ENCODE assay signal across 8 cellular contexts in genomic region chr15:67968564-67969440, GRCh38.
DNase-seq lines count a peak whose midpoint lies in the region; ATAC-seq, FAIRE-seq and TF ChIP-seq lines count a peak whose summit lies in the region.

No MANE protein-coding gene starts in this region.

- FAIRE-seq in H1 (lab: Jason Lieb, UNC) = no peak

- H3K9ac ChIP-seq in H1 (replicated peaks in 1 of 4; ENCODE audit: extremely low read depth in 1 of 4, low read depth in 3 of 4, low read length in 3 of 4) = no peak overlapping the region

- WGBS in H1 (ENCODE audit: extremely low coverage in 1 of 2, insufficient coverage in 1 of 2, insufficient read length in 1 of 2, insufficient replicate concordance in 2 of 2, low coverage in 1 of 2, low lambda C conversion rate in 2 of 2, missing lambda C conversion rate in 1 of 2), 2 experiments = 78% methylated on average over 9 of the region's 9 CpGs; no CpG with 5 or more reads in 1 of the 2 experiments

- H3K27ac Mint-ChIP-seq in CD8-positive, alpha-beta memory T cell = no peak overlapping the region

- no peak overlapping the region for H3K4me3 Mint-ChIP-seq in CD8-positive, alpha-beta memory T cell

- H4K5ac ChIP-seq in H1 (ENCODE audit: insufficient read length, low read depth, low read length) = no peak overlapping the region

- TF ChIP-seq CTCF in H1 (IDR thresholded peaks at IDR 0.05; ENCODE audit: control extremely low read depth in 1 of 3, insufficient read depth in 1 of 3, low read depth in 1 of 3, low read length in 3 of 3) = no peak

- TF ChIP-seq EP300 in H1 (IDR thresholded peaks at IDR 0.05; ENCODE audit: borderline replicate concordance in 1 of 2, low read depth in 2 of 2, low read length in 2 of 2) = no peak

- H2AK5ac ChIP-seq in H1 (ENCODE audit: low read depth, low read length) = no peak overlapping the region

- peak overlapping the region; percentile 79 to 80 for H3K4me2 ChIP-seq in H1 (ENCODE audit: insufficient read depth in 1 of 2, low read depth in 2 of 2, low read length in 2 of 2)

- H2BK120ac ChIP-seq in H1 (replicated peaks; ENCODE audit: low read depth, low read length) = no peak overlapping the region

- no peaks in the 10 kb centered on the region for H3K9me3 Mint-ChIP-seq in CD8-positive, alpha-beta memory T cell

- H3K4ac ChIP-seq in H1 (replicated peaks; ENCODE audit: insufficient read length, low read depth, low read length) = no peak overlapping the region

- no peak overlapping the region for H3K23ac ChIP-seq in H1 (ENCODE audit: insufficient read length)

- H3K4me1 ChIP-seq in H1 (replicated peaks in 1 of 4; ENCODE audit: control insufficient read depth in 3 of 4, insufficient read depth in 4 of 4, low read length in 3 of 4) = peaks cover 3 to 12% (median 9%) of the 10 kb centered on the region in 4 experiments
- peaks cover 5% of the 10 kb centered on the region for H3K4me1 ChIP-seq in CD8-positive, alpha-beta memory T cell (ENCODE audit: insufficient read depth, low read length)

- no peak overlapping the region for H3K56ac ChIP-seq in H1 (replicated peaks; ENCODE audit: insufficient read length, low read depth, low read length)

- H2AFZ ChIP-seq in H1 (ENCODE audit: low read length) = peak overlapping the region; percentile 89

- no peaks in the 10 kb centered on the region for H3K9me3 ChIP-seq in H1 (ENCODE audit: insufficient read depth in 2 of 2, low read depth in 1 of 2, low read length in 1 of 2)
- H3K9me3 ChIP-seq in CD8-positive, alpha-beta memory T cell (ENCODE audit: low read length) = no peaks in the 10 kb centered on the region

- H4K20me1 ChIP-seq in H1 (replicated peaks in 1 of 2; ENCODE audit: control insufficient read depth in 1 of 2, insufficient read depth in 2 of 2, low read length in 2 of 2) = no peaks in the 10 kb centered on the region

- peaks cover 0 to 11% (median 4%) of the 10 kb centered on the region in 3 donors for H3K4me1 Mint-ChIP-seq in CD8-positive, alpha-beta memory T cell

- no peak overlapping the region for H3K18ac ChIP-seq in H1 (ENCODE audit: extremely low read depth, low read length)

- H3K79me2 ChIP-seq in H1 (ENCODE audit: control insufficient read depth in 1 of 2, insufficient read depth in 2 of 2, low read length in 2 of 2) = no peaks in the 10 kb centered on the region

- DNase-seq in G401 (ENCODE audit: low spot score) (peak; percentile 63), NCI-H82 (lab: John Stamatoyannopoulos, UW) (peak; percentile 99), H1 (ENCODE audit: low read depth in 1 of 2, low spot score in 2 of 2) (no peak), retina (peak; percentile 9), MV-4-11 (lab: John Stamatoyannopoulos, UW) (no peak)
- no peak for DNase-seq in CD8-positive, alpha-beta memory T cell

- no peaks in the 10 kb centered on the region for H3K36me3 Mint-ChIP-seq in CD8-positive, alpha-beta memory T cell

- no peaks in the 10 kb centered on the region for H3K79me1 ChIP-seq in H1 (ENCODE audit: low read depth, low read length)

- POLR2A ChIA-PET in H1 (lab: Charles Lee; ENCODE audit: partially characterized antibody) = interaction anchor here (0.5 to 1.4 kb wide), 3 partner anchors 19 to 445 kb away, joined by 3 to 4 read pairs (median 3); no protein-coding TSS in a partner anchor
- POLR2A ChIA-PET in CD8-positive, alpha-beta memory T cell (lab: Charles Lee) = no interaction called here

- H3K14ac ChIP-seq in H1 (ENCODE audit: insufficient read length) = no peak overlapping the region

- peaks cover 9% of the 10 kb centered on the region; the same call in 1 of the 2 replicates for H3K23me2 ChIP-seq in H1 (ENCODE audit: low read depth, low read length)

- ATAC-seq in HG02870 (IDR thresholded peaks at IDR 0.05; ENCODE audit: unreplicated experiment) (no peak), HG03571 (IDR thresholded peaks at IDR 0.05; ENCODE audit: unreplicated experiment) (no peak)

- 0 out of 2 replicates have a peak overlapping the region, but pooled peaks have one; percentile 68 for H2BK20ac ChIP-seq in H1 (ENCODE audit: low read length)

- peak overlapping the region in 3 of 4 experiments; percentile 42 to 63 (median 53); a peak in 5 of 8 replicates for H3K4me3 ChIP-seq in H1 (ENCODE audit: extremely low read depth in 1 of 4, insufficient read depth in 2 of 4, low read depth in 3 of 4, low read length in 4 of 4)
- H3K4me3 ChIP-seq in CD8-positive, alpha-beta memory T cell (ENCODE audit: low read length) = no peak overlapping the region

- H3K27me3 ChIP-seq in H1 (replicated peaks in 1 of 4; ENCODE audit: control insufficient read depth in 3 of 4, extremely low read depth in 1 of 4, insufficient read depth in 3 of 4, low read length in 3 of 4) = no peaks in the 10 kb centered on the region
- no peaks in the 10 kb centered on the region for H3K27me3 ChIP-seq in CD8-positive, alpha-beta memory T cell (ENCODE audit: insufficient read depth, low read length, poor library complexity, severe bottlenecking)

- no peak overlapping the region; the same call in 1 of the 2 replicates for H2BK12ac ChIP-seq in H1 (ENCODE audit: low read depth, low read length)

- CTCF ChIA-PET in H1 (lab: Charles Lee; ENCODE audit: partially characterized antibody) = interaction anchor here (0.6 to 1.7 kb wide), 8 partner anchors 8 to 1094 kb away, joined by 3 to 6 read pairs (median 3); no protein-coding TSS in a partner anchor
- CTCF ChIA-PET in CD8-positive, alpha-beta memory T cell (lab: Charles Lee) = no interaction called here

- H3K27ac ChIP-seq in H1 (ENCODE audit: low read depth, low read length) = no peak overlapping the region
- no peak overlapping the region for H3K27ac ChIP-seq in CD8-positive, alpha-beta memory T cell (ENCODE audit: low read depth, low read length)

- no peak for TF ChIP-seq RAD21 in H1 (IDR thresholded peaks at IDR 0.05 in 1 of 2, conservative IDR thresholded peaks at IDR 0.05 in 1 of 2; ENCODE audit: low read depth in 2 of 2, low read length in 2 of 2)

- TF ChIP-seq POLR2A in H1 (IDR thresholded peaks at IDR 0.05; ENCODE audit: control extremely low read depth in 1 of 2, low read depth in 2 of 2, low read length in 2 of 2) = no peak

- no peak overlapping the region for H4K91ac ChIP-seq in H1 (replicated peaks; ENCODE audit: insufficient read length, low read length)

- no peak overlapping the region for H2BK5ac ChIP-seq in H1 (ENCODE audit: low read depth, low read length)

- H3K27me3 Mint-ChIP-seq in CD8-positive, alpha-beta memory T cell = peaks cover 21 to 55% of the 10 kb centered on the region in 2 donors

- H3K36me3 ChIP-seq in H1 (ENCODE audit: control insufficient read depth in 2 of 4, insufficient read depth in 4 of 4, low read length in 3 of 4) = no peaks in the 10 kb centered on the region
- H3K36me3 ChIP-seq in CD8-positive, alpha-beta memory T cell (ENCODE audit: insufficient read depth, low read length) = no peaks in the 10 kb centered on the region

- in situ Hi-C loops in G401 (cut with HindIII; ENCODE audit: low sequenced_read_pairs) = no loop called here

- H4K8ac ChIP-seq in H1 (ENCODE audit: extremely low read depth, insufficient read depth, low read length) = no peak overlapping the region

- H2BK15ac ChIP-seq in H1 (ENCODE audit: low read length) = peak overlapping the region; percentile 12; the same call in 1 of the 2 replicates

TF ChIP-seq in H1, 55 proteins besides CTCF, POLR2A, EP300 and RAD21:
- TF ChIP-seq RNF2 (IDR thresholded peaks at IDR 0.05; ENCODE audit: borderline replicate concordance, low read depth, low read length, missing control alignments, poor library complexity, severe bottlenecking) (no peak), KDM4A (IDR thresholded peaks at IDR 0.05; ENCODE audit: low read depth, low read length, severe bottlenecking) (no peak), SP1 (IDR thresholded peaks at IDR 0.05; ENCODE audit: low read depth, low read length) (no peak), SIRT6 (IDR thresholded peaks at IDR 0.05; ENCODE audit: low read length) (no peak), ASH2L (IDR thresholded peaks at IDR 0.05; ENCODE audit: low read length) (no peak)

Comparison
In these comparisons a context has a peak if more than half of its experiments do, and no peak if none do; other contexts are left out.
1. DNase-seq: peak in G401 (single experiment), NCI-H82 (single experiment) and retina (single experiment); none in H1 (0 of 2), MV-4-11 (single experiment) and CD8-positive, alpha-beta memory T cell (0 of 5).